In the genomic region with DNA sequence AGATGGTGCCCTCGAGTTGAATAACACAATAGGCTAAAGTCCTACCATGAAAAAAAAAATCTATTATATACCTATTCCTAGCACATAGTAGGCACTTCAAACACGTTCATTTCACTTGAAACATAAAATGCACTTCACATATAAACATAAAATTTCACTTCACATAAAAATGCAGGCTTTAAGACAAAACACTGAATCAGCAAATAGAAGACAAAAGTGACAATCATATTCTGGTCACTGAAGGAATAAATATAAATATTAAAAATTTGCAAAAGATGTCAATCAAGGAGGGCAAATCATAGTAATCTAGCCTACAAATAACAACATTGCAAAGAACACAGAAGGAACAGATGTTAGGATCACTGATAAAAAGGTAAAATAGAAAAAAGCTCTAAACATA, we compare ENCODE assay signal across 39 cellular contexts.
"Had no signal": no experiment of that assay in that cellular context is flagged by ENCODE, and none has a peak within 500 bp of the region (broad histone marks: within the 10 kb centered on the region; RNA-seq: fewer than 3 reads in every experiment).

No MANE protein-coding gene starts in this region.

- H3K4me3 Mint-ChIP-seq: activated naive CD4-positive, alpha-beta T cell treated with anti-CD3 and anti-CD28 coated beads for 36 hours; activated naive CD4-positive, alpha-beta T cell treated with anti-CD3 and anti-CD28 coated beads, Interleukin-2, amount 10 ng/mL, durations not matched to agents 7 days and 5 days; activated naive CD4-positive, alpha-beta T cell treated with anti-CD3 and anti-CD28 coated beads, Interleukin-2, amount 50 U/mL, for 24 hours; activated naive CD8-positive, alpha-beta T cell; activated naive CD8-positive, alpha-beta T cell treated with anti-CD3 and anti-CD28 coated beads for 36 hours; activated naive CD8-positive, alpha-beta T cell treated with anti-CD3 and anti-CD28 coated beads, Interleukin-2, amount 10 ng/mL, durations not matched to agents 7 days and 5 days; activated naive CD8-positive, alpha-beta T cell treated with anti-CD3 and anti-CD28 coated beads, Interleukin-2, amount 50 U/mL, for 24 hours; activated T-cell treated with anti-CD3 and anti-CD28 coated beads, Interleukin-2, amount 50 U/mL, for 24 hours; activated T-cell treated with anti-CD3 and anti-CD28 coated beads, Interleukin-2, amount 50 U/mL, for 4 hours; activated T-cell treated with anti-CD3 and anti-CD28 coated beads, Interleukin-2, amount 50 U/mL, for 72 hours; activated T-helper 1 cell treated with anti-CD3 and anti-CD28 coated beads, Interleukin-12 subunit alpha, Interleukin-12 subunit beta, Interleukin-2, Interleukin-4 antibody, amounts not matched to agents 30 ng/mL and 10 ng/mL and 1 ng/mL, durations not matched to agents 14 hours and 24 hours and 36 hours; activated T-helper 17 cell treated with anti-CD3 and anti-CD28 coated beads, Interleukin-2, amount 50 U/mL, for 72 hours; brain; central memory CD8-positive, alpha-beta T cell had no signal

- H3K4me1 Mint-ChIP-seq: activated naive CD4-positive, alpha-beta T cell treated with anti-CD3 and anti-CD28 coated beads, Interleukin-2, amount 10 ng/mL, durations not matched to agents 7 days and 5 days; activated naive CD4-positive, alpha-beta T cell treated with anti-CD3 and anti-CD28 coated beads, Interleukin-2, amount 50 U/mL, for 24 hours; activated naive CD8-positive, alpha-beta T cell treated with anti-CD3 and anti-CD28 coated beads for 36 hours; activated naive CD8-positive, alpha-beta T cell treated with anti-CD3 and anti-CD28 coated beads, Interleukin-2, amount 10 ng/mL, durations not matched to agents 7 days and 5 days; activated naive CD8-positive, alpha-beta T cell treated with anti-CD3 and anti-CD28 coated beads, Interleukin-2, amount 50 U/mL, for 24 hours; activated T-helper 17 cell treated with anti-CD3 and anti-CD28 coated beads, Interleukin-2, amount 50 U/mL, for 72 hours; brain; central memory CD8-positive, alpha-beta T cell had no signal

- FAIRE-seq: astrocyte, bronchial epithelial cell had no signal

- DNase-seq: activated effector memory CD4-positive, alpha-beta T cell treated with anti-CD3 and anti-CD28 coated beads, Interleukin-2, amount 50 U/mL, for 16 hours; activated effector memory CD4-positive, alpha-beta T cell treated with Interleukin-2 at 50 U/mL for 16 hours; activated gamma-delta T cell; activated gamma-delta T cell treated with Interleukin-2 at 50 U/mL for 16 hours; activated naive CD4-positive, alpha-beta T cell; activated naive CD4-positive, alpha-beta T cell treated with anti-CD3 and anti-CD28 coated beads for 36 hours; activated naive CD4-positive, alpha-beta T cell treated with anti-CD3 and anti-CD28 coated beads, Interleukin-2, amount 10 ng/mL, durations not matched to agents 7 days and 5 days; activated naive CD4-positive, alpha-beta T cell treated with anti-CD3 and anti-CD28 coated beads, Interleukin-2, amount 50 U/mL, for 16 hours; activated naive CD4-positive, alpha-beta T cell treated with Interleukin-2 at 50 U/mL for 16 hours; activated naive CD8-positive, alpha-beta T cell treated with anti-CD3 and anti-CD28 coated beads for 36 hours; activated naive CD8-positive, alpha-beta T cell treated with anti-CD3 and anti-CD28 coated beads, Interleukin-2, amount 10 ng/mL, durations not matched to agents 7 days and 5 days; activated naive CD8-positive, alpha-beta T cell treated with anti-CD3 and anti-CD28 coated beads, Interleukin-2, amount 50 U/mL, for 24 hours; activated T-cell treated with anti-CD3 and anti-CD28 coated beads, Interleukin-2, amount 50 U/mL, for 24 hours; activated T-cell treated with anti-CD3 and anti-CD28 coated beads, Interleukin-2, amount 50 U/mL, for 4 hours; activated T-cell treated with anti-CD3 and anti-CD28 coated beads, Interleukin-2, amount 50 U/mL, for 48 hours; activated T-cell treated with anti-CD3 and anti-CD28 coated beads, Interleukin-2, amount 50 U/mL, for 72 hours; adrenal gland; amniotic stem cell; amygdala; anterior cingulate cortex; aorta; body of pancreas; brain microvascular endothelial cell; caudate nucleus; central memory CD4-positive, alpha-beta T cell; cerebellar nuclear complex had no signal

- H3K36me3 Mint-ChIP-seq: activated naive CD4-positive, alpha-beta T cell treated with anti-CD3 and anti-CD28 coated beads, Interleukin-2, amount 10 ng/mL, durations not matched to agents 7 days and 5 days; activated naive CD4-positive, alpha-beta T cell treated with anti-CD3 and anti-CD28 coated beads, Interleukin-2, amount 50 U/mL, for 24 hours; activated naive CD4-positive, alpha-beta T cell treated with anti-CD3 and anti-CD28 coated beads, Interleukin-2, amount 50 U/mL, for 72 hours; activated naive CD8-positive, alpha-beta T cell; activated naive CD8-positive, alpha-beta T cell treated with anti-CD3 and anti-CD28 coated beads for 36 hours; activated naive CD8-positive, alpha-beta T cell treated with anti-CD3 and anti-CD28 coated beads, Interleukin-2, amount 10 ng/mL, durations not matched to agents 7 days and 5 days; brain had no signal

- H3K27ac Mint-ChIP-seq: activated naive CD4-positive, alpha-beta T cell treated with anti-CD3 and anti-CD28 coated beads for 36 hours; activated naive CD4-positive, alpha-beta T cell treated with anti-CD3 and anti-CD28 coated beads, Interleukin-2, amount 10 ng/mL, durations not matched to agents 7 days and 5 days; activated naive CD4-positive, alpha-beta T cell treated with anti-CD3 and anti-CD28 coated beads, Interleukin-2, amount 50 U/mL, for 24 hours; activated naive CD4-positive, alpha-beta T cell treated with anti-CD3 and anti-CD28 coated beads, Interleukin-2, amount 50 U/mL, for 72 hours; activated naive CD8-positive, alpha-beta T cell; activated naive CD8-positive, alpha-beta T cell treated with anti-CD3 and anti-CD28 coated beads for 36 hours; activated naive CD8-positive, alpha-beta T cell treated with anti-CD3 and anti-CD28 coated beads, Interleukin-2, amount 10 ng/mL, durations not matched to agents 7 days and 5 days; activated naive CD8-positive, alpha-beta T cell treated with anti-CD3 and anti-CD28 coated beads, Interleukin-2, amount 50 U/mL, for 24 hours; activated T-cell treated with anti-CD3 and anti-CD28 coated beads, Interleukin-2, amount 50 U/mL, for 24 hours; activated T-cell treated with anti-CD3 and anti-CD28 coated beads, Interleukin-2, amount 50 U/mL, for 72 hours; activated T-helper 1 cell treated with anti-CD3 and anti-CD28 coated beads, Interleukin-12 subunit alpha, Interleukin-12 subunit beta, Interleukin-2, Interleukin-4 antibody, amounts not matched to agents 30 ng/mL and 10 ng/mL and 1 ng/mL, durations not matched to agents 14 hours and 24 hours and 36 hours; activated T-helper 17 cell treated with anti-CD3 and anti-CD28 coated beads, Interleukin-2, amount 50 U/mL, for 72 hours; activated T-helper 2 cell treated with anti-CD3 and anti-CD28 coated beads, Interferon-gamma antibody, Interleukin-2, Interleukin-4, amounts not matched to agents 10 μg/mL and 5 μg/mL and 100 μg/mL, durations not matched to agents 14 hours and 24 hours and 36 hours; brain had no signal

- H3K9me3 Mint-ChIP-seq: activated naive CD4-positive, alpha-beta T cell treated with anti-CD3 and anti-CD28 coated beads for 36 hours; activated naive CD4-positive, alpha-beta T cell treated with anti-CD3 and anti-CD28 coated beads, Interleukin-2, amount 10 ng/mL, durations not matched to agents 7 days and 5 days; activated naive CD4-positive, alpha-beta T cell treated with anti-CD3 and anti-CD28 coated beads, Interleukin-2, amount 50 U/mL, for 72 hours; activated naive CD8-positive, alpha-beta T cell treated with anti-CD3 and anti-CD28 coated beads for 36 hours; activated naive CD8-positive, alpha-beta T cell treated with anti-CD3 and anti-CD28 coated beads, Interleukin-2, amount 50 U/mL, for 24 hours; activated T-cell treated with anti-CD3 and anti-CD28 coated beads, Interleukin-2, amount 50 U/mL, for 24 hours; activated T-helper 1 cell treated with anti-CD3 and anti-CD28 coated beads, Interleukin-12 subunit alpha, Interleukin-12 subunit beta, Interleukin-2, Interleukin-4 antibody, amounts not matched to agents 30 ng/mL and 10 ng/mL and 1 ng/mL, durations not matched to agents 14 hours and 24 hours and 36 hours; activated T-helper 2 cell treated with anti-CD3 and anti-CD28 coated beads, Interferon-gamma antibody, Interleukin-2, Interleukin-4, amounts not matched to agents 10 μg/mL and 5 μg/mL and 100 μg/mL, durations not matched to agents 14 hours and 24 hours and 36 hours; central memory CD8-positive, alpha-beta T cell had no signal

- H3K27me3 ChIP-seq: adrenal gland, ascending aorta, body of pancreas, brain microvascular endothelial cell, breast epithelium, cardiac muscle cell had no signal

- H3K9me3 ChIP-seq: adrenal gland, ascending aorta, body of pancreas, breast epithelium had no signal

- H3K27me3 Mint-ChIP-seq: brain had no signal

- H3K4me1 ChIP-seq: adrenal gland, ascending aorta, body of pancreas, breast epithelium had no signal

- H3K4me3 ChIP-seq: adrenal gland, ascending aorta, body of pancreas, breast epithelium, cardiac muscle cell had no signal

- H3K27ac ChIP-seq: adrenal gland, ascending aorta, body of pancreas, brain microvascular endothelial cell, breast epithelium, cardiac muscle cell had no signal

- ATAC-seq: activated naive CD4-positive, alpha-beta T cell treated with anti-CD3 and anti-CD28 coated beads, Interleukin-2, amount 50 U/mL, for 72 hours; activated naive CD8-positive, alpha-beta T cell treated with anti-CD3 and anti-CD28 coated beads, Interleukin-2, amount 50 U/mL, for 24 hours; activated T-cell treated with anti-CD3 and anti-CD28 coated beads, Interleukin-2, amount 50 U/mL, for 4 hours; activated T-cell treated with anti-CD3 and anti-CD28 coated beads, Interleukin-2, amount 50 U/mL, for 72 hours; activated T-helper 17 cell treated with anti-CD3 and anti-CD28 coated beads, Interleukin-2, amount 50 U/mL, for 72 hours; body of pancreas had no signal

- H3K36me3 ChIP-seq: adrenal gland, ascending aorta, brain microvascular endothelial cell, breast epithelium, cardiac muscle cell had no signal
